ENCODE assay signal across 18 cellular contexts in genomic region chr3:138468886-138469285, GRCh38. TPM values are rescaled to one million over a fixed set of nuclear protein-coding genes. Genes with fewer than 3 reads are reported as not detected.
A peak's percentile ranks its signal among the peaks of the same experiment; 100 is the strongest.
DNase-seq lines count a peak whose midpoint lies in the region; ATAC-seq, FAIRE-seq and TF ChIP-seq lines count a peak whose summit lies in the region.
"Had no signal": no experiment of that assay in that cellular context is flagged by ENCODE, and none has a peak within 500 bp of the region (broad histone marks: within the 10 kb centered on the region; RNA-seq: fewer than 3 reads in every experiment).

No MANE protein-coding gene starts in this region.

- H3K9me3 ChIP-seq in H9 (ENCODE audit: control insufficient read depth, low read depth, low read length): no peaks in the 10 kb centered on the region
- H3K9me3 ChIP-seq in adipocyte (ENCODE audit: control insufficient read depth, low read length): no peaks in the 10 kb centered on the region
- H3K9me3 ChIP-seq in kidney (ENCODE audit: control insufficient read depth in 1 of 2, low read length in 2 of 2): no peaks in the 10 kb centered on the region
- H3K9me3 ChIP-seq in transverse colon: no peaks in the 10 kb centered on the region
- H3K9me3 ChIP-seq: thoracic aorta had no signal

- H3K56ac ChIP-seq in H9 (ENCODE audit: insufficient read length, low read depth, low read length): no peak overlapping the region

- TF ChIP-seq CTCF in H9 (conservative IDR thresholded peaks at IDR 0.05) (no peak), kidney (IDR thresholded peaks at IDR 0.05; ENCODE audit: borderline replicate concordance, extremely low read depth, insufficient read depth) (no peak), transverse colon (IDR thresholded peaks at IDR 0.05) (no peak)

- H3K23ac ChIP-seq in H9 (ENCODE audit: insufficient read length, low read depth, low read length): no peak overlapping the region

- H4K20me1 ChIP-seq in H9 (ENCODE audit: control insufficient read depth, insufficient read depth, insufficient read length): no peaks in the 10 kb centered on the region

- no peak overlapping the region for H2BK20ac ChIP-seq in H9 (ENCODE audit: low read depth, low read length, poor library complexity, severe bottlenecking)

- H3K27ac Mint-ChIP-seq in H9: no peak overlapping the region
- H3K27ac Mint-ChIP-seq: activated T-helper 2 cell treated with anti-CD3 and anti-CD28 coated beads, Interferon-gamma antibody, Interleukin-2, Interleukin-4, amounts not matched to agents 10 μg/mL and 5 μg/mL and 100 μg/mL, durations not matched to agents 14 hours and 24 hours and 36 hours; naive thymus-derived CD8-positive, alpha-beta T cell; T-cell had no signal

- no peak overlapping the region for H2AK5ac ChIP-seq in H9 (ENCODE audit: insufficient read length, low read length)

- no peaks in the 10 kb centered on the region for H3K79me2 ChIP-seq in H9 (ENCODE audit: insufficient read depth, low read length)

- in situ Hi-C loops in transverse colon (cut with MboI; ENCODE audit: low pct_ligation_motif_present in 1 of 4, low pct_unique_long_range_greater_than_20kb in 1 of 4, low sequenced_read_pairs in 3 of 4): no loop called here

- H4K91ac ChIP-seq in H9 (ENCODE audit: insufficient read length, low read depth, low read length): no peak overlapping the region

- H3K79me1 ChIP-seq in H9 (ENCODE audit: insufficient read depth, low read depth, low read length, poor library complexity, severe bottlenecking): no peaks in the 10 kb centered on the region

- H3K18ac ChIP-seq in H9 (ENCODE audit: insufficient read length, low read depth, low read length): no peak overlapping the region

- H3K4me1 ChIP-seq in H9 (ENCODE audit: insufficient read depth, low read length): no peaks in the 10 kb centered on the region
- H3K4me1 ChIP-seq in adipocyte (ENCODE audit: control insufficient read depth, insufficient read depth, low read length): peaks cover 9% of the 10 kb centered on the region
- H3K4me1 ChIP-seq in kidney (ENCODE audit: control insufficient read depth in 1 of 2, insufficient read depth in 1 of 2, low read depth in 1 of 2, low read length in 2 of 2): no peaks in the 10 kb centered on the region
- peaks cover 0 to 10% (median 1%) of the 10 kb centered on the region in 4 donors for H3K4me1 ChIP-seq in transverse colon

- no CpG with 5 or more reads among the region's 2 CpGs for WGBS in H9 (ENCODE audit: extremely low coverage, insufficient read length, low lambda C conversion rate)
- 51 to 60% methylated on average over 1 to 2 of the region's 2 CpGs for WGBS in transverse colon (ENCODE audit: low coverage in 1 of 2), 2 donors

- TF ChIP-seq POLR2A in transverse colon (IDR thresholded peaks at IDR 0.05): no peak

- no peak overlapping the region for H3T11ph ChIP-seq in H9 (ENCODE audit: low read length)

- no peak overlapping the region for H4K8ac ChIP-seq in H9 (replicated peaks; ENCODE audit: insufficient read length, low read depth, low read length)

- H3K4ac ChIP-seq in H9 (ENCODE audit: low read depth, low read length): no peak overlapping the region

- no peak overlapping the region for H3K4me2 ChIP-seq in H9 (ENCODE audit: insufficient read depth, insufficient read length, low read length)

- no peaks in the 10 kb centered on the region for H3K27me3 ChIP-seq in H9 (ENCODE audit: insufficient read depth, low read length)
- H3K27me3 ChIP-seq in adipocyte (replicated peaks; ENCODE audit: control insufficient read depth, insufficient read depth, low read length): no peaks in the 10 kb centered on the region
- H3K27me3 ChIP-seq in transverse colon: no peaks in the 10 kb centered on the region

- no peak overlapping the region for H4K5ac ChIP-seq in H9 (ENCODE audit: insufficient read length, low read depth, low read length)

- no peak overlapping the region for H2BK120ac ChIP-seq in H9 (ENCODE audit: low read depth, low read length, poor library complexity, severe bottlenecking)

- ATAC-seq in GM18870 (IDR thresholded peaks at IDR 0.05; ENCODE audit: unreplicated experiment): no peak
- ATAC-seq: GM12878; naive thymus-derived CD8-positive, alpha-beta T cell; T-cell had no signal

- no peak overlapping the region for H2BK5ac ChIP-seq in H9 (ENCODE audit: insufficient read length, low read length)

- no peak overlapping the region for H3K14ac ChIP-seq in H9 (ENCODE audit: insufficient read depth, low read length)

- no peak overlapping the region for H2AFZ ChIP-seq in H9 (ENCODE audit: low read length)

- no peak overlapping the region for H2BK12ac ChIP-seq in H9 (ENCODE audit: insufficient read length, low read depth, low read length)

- H3K27me3 Mint-ChIP-seq in H9 (ENCODE audit: low read depth): no peaks in the 10 kb centered on the region

- H3K4me3 Mint-ChIP-seq in H9: no peak overlapping the region
- H3K4me3 Mint-ChIP-seq: naive thymus-derived CD8-positive, alpha-beta T cell; T-cell had no signal

- no peaks in the 10 kb centered on the region; a peak in 1 of 5 replicates for H3K9me3 Mint-ChIP-seq in H9
- H3K9me3 Mint-ChIP-seq: activated T-helper 2 cell treated with anti-CD3 and anti-CD28 coated beads, Interferon-gamma antibody, Interleukin-2, Interleukin-4, amounts not matched to agents 10 μg/mL and 5 μg/mL and 100 μg/mL, durations not matched to agents 14 hours and 24 hours and 36 hours; T-cell had no signal

- H3K9ac ChIP-seq in H9 (ENCODE audit: extremely low read depth, insufficient read length, low read length) (no peak overlapping the region), adipocyte (ENCODE audit: low read length) (no peak overlapping the region), kidney (ENCODE audit: low read length in 2 of 2) (no peak overlapping the region)

- H3K4me3 ChIP-seq in adipocyte (ENCODE audit: low read length): no peak overlapping the region
- H3K4me3 ChIP-seq in kidney (ENCODE audit: low read length in 2 of 2): no peak overlapping the region
- no peak overlapping the region for H3K4me3 ChIP-seq in transverse colon
- H3K4me3 ChIP-seq: GM12878, skin epidermis, thoracic aorta had no signal

- intact Hi-C loops in kidney (cut with DNase I) (no loop called here), transverse colon (cut with DNase I; ENCODE audit: low total_unique reads) (no loop called here)

- DNase-seq in H9 (peak; percentile 12), adipocyte (ENCODE audit: low read depth) (peak; percentile 15), kidney (peak; percentile 33), transverse colon (no peak), NCI-H1092 treated with DMSO at 0.1 percent for 48 hours (lab: John Stamatoyannopoulos, UW) (no peak)
- DNase-seq in effector CD4-positive, alpha-beta T cell: no peak
- DNase-seq: activated CD4-positive, alpha-beta T cell treated with anti-CD3 and anti-CD28 coated beads, Interleukin-2, amount 50 U/mL, for 1 hour; Calu3; MM.1S; naive thymus-derived CD8-positive, alpha-beta T cell; T-cell had no signal

- peaks cover 2% of the 10 kb centered on the region for H3K23me2 ChIP-seq in H9 (ENCODE audit: insufficient read length, low read depth, low read length, poor library complexity, severe bottlenecking)

- no peak overlapping the region for H3K27ac ChIP-seq in H9 (ENCODE audit: insufficient read length, low read depth, low read length)
- H3K27ac ChIP-seq in kidney (ENCODE audit: low read depth in 2 of 2, low read length in 2 of 2): no peak overlapping the region
- H3K27ac ChIP-seq in transverse colon: peak overlapping the region; percentile 33 to 84 (median 55)
- H3K27ac ChIP-seq: HL-60, skin epidermis, thoracic aorta had no signal

- H3K36me3 ChIP-seq in adipocyte (ENCODE audit: control insufficient read depth, insufficient read depth, low read length, severe bottlenecking): no peaks in the 10 kb centered on the region
- no peaks in the 10 kb centered on the region for H3K36me3 ChIP-seq in kidney (ENCODE audit: control insufficient read depth in 1 of 2, insufficient read depth in 2 of 2, low read length in 2 of 2)
- no peaks in the 10 kb centered on the region for H3K36me3 ChIP-seq in transverse colon
- H3K36me3 ChIP-seq: thoracic aorta had no signal

- peak; percentile 32 for TF ChIP-seq EP300 in transverse colon (IDR thresholded peaks at IDR 0.05; ENCODE audit: low read depth)

- no peak for FAIRE-seq in kidney (lab: Jason Lieb, UNC)
- FAIRE-seq: bronchial epithelial cell, GM12878 had no signal

- no peak overlapping the region for H2BK15ac ChIP-seq in H9 (ENCODE audit: low read depth, low read length)

- H3K4me1 Mint-ChIP-seq in H9: peaks cover 5 to 6% of the 10 kb centered on the region in 2 experiments; a peak in 3 of 4 replicates
- H3K4me1 Mint-ChIP-seq: naive thymus-derived CD8-positive, alpha-beta T cell; T-cell had no signal

- peaks cover 0 to 8% (median 2%) of the 10 kb centered on the region in 3 experiments; a peak in 5 of 7 replicates for H3K36me3 Mint-ChIP-seq in H9 (ENCODE audit: insufficient read depth in 1 of 3, low read depth in 3 of 3)
- H3K36me3 Mint-ChIP-seq: naive thymus-derived CD8-positive, alpha-beta T cell; T-cell had no signal

RNA-seq across cellular contexts. Expression of gene ESYT3, which starts 34.5 kb away (rescaled TPM):
- total RNA-seq in H9 (2021): 5.9 and 6.3 TPM in 2 replicates
- total RNA-seq in kidney: 5.3 TPM
- polyA plus RNA-seq in kidney (ENCODE audit: insufficient read depth, low read depth, low replicate concordance): 1.5 TPM
- 1 to 10 TPM in 3 of 4 donors, under 1 TPM in 1; 0.60 to 6.0 (median 2.8) TPM for total RNA-seq in transverse colon
- total RNA-seq: GM12878 had no signal
- polyA plus RNA-seq: GM12878; naive thymus-derived CD8-positive, alpha-beta T cell had no signal

Comparison
In these comparisons a context has a peak if more than half of its experiments do, and no peak if none do; other contexts are left out.
1. DNase-seq: peak in H9 (single experiment), adipocyte (single experiment) and kidney (single experiment); none in transverse colon (single experiment), NCI-H1092 treated with DMSO at 0.1 percent for 48 hours (single experiment) and effector CD4-positive, alpha-beta T cell (single experiment).
2. H3K27ac ChIP-seq: peak in transverse colon (4 of 4); none in H9 (single experiment) and kidney (0 of 2).